In the genomic region with DNA sequence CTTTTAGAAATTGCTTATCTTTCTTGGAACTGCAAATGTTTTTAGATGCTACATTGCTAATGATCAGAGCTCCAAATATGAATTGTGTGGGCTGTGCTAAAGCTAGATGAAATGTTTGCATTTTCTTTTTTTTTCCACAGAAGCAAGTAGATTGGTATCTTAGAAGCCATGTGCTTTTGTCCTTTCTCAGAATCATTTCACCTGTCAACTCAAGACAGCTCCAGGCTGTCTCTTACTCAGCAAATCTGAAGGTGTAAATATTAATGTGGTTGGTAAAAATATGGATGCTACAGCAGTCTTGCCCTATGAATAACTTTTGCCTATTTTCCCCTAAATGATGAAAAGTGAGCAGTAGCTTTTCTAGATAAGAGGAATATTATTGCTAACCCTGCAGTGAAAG, we compare ENCODE assay signal across 14 cellular contexts.
"Had no signal": no experiment of that assay in that cellular context is flagged by ENCODE, and none has a peak within 500 bp of the region (broad histone marks: within the 10 kb centered on the region; RNA-seq: fewer than 3 reads in every experiment).

No MANE protein-coding gene starts in this region.

- H3K4me3 ChIP-seq: gastroesophageal sphincter, heart right ventricle, suprapubic skin had no signal

- H3K27ac Mint-ChIP-seq: activated naive CD8-positive, alpha-beta T cell treated with anti-CD3 and anti-CD28 coated beads, Interleukin-2, amount 10 ng/mL, durations not matched to agents 7 days and 5 days; type B pancreatic cell had no signal

- H3K27me3 ChIP-seq: gastroesophageal sphincter, heart right ventricle, neutrophil, suprapubic skin had no signal

- H3K4me3 Mint-ChIP-seq: activated naive CD8-positive, alpha-beta T cell treated with anti-CD3 and anti-CD28 coated beads, Interleukin-2, amount 10 ng/mL, durations not matched to agents 7 days and 5 days; naive B cell; type B pancreatic cell had no signal

- DNase-seq: activated naive CD8-positive, alpha-beta T cell treated with anti-CD3 and anti-CD28 coated beads, Interleukin-2, amount 10 ng/mL, durations not matched to agents 7 days and 5 days; aorta; dermis blood vessel endothelial cell; heart right ventricle; islet precursor cell; mammary epithelial cell; naive B cell; stimulated activated CD4-positive, alpha-beta T cell treated with anti-CD3 and anti-CD28 coated beads, Interleukin-4, amount 100 ng/mL, for 24 hours; stimulated activated naive CD4-positive, alpha-beta T cell treated with Interleukin-2 at 50 U/mL for 16 hours; T-helper 9 cell had no signal

- H3K9me3 ChIP-seq: gastroesophageal sphincter, heart right ventricle, neutrophil, suprapubic skin had no signal

- H3K27ac ChIP-seq: neutrophil, suprapubic skin had no signal

- ATAC-seq: gastroesophageal sphincter, heart right ventricle had no signal

- H3K9me3 Mint-ChIP-seq: activated naive CD8-positive, alpha-beta T cell treated with anti-CD3 and anti-CD28 coated beads, Interleukin-2, amount 10 ng/mL, durations not matched to agents 7 days and 5 days; naive B cell; type B pancreatic cell had no signal

- H3K27me3 Mint-ChIP-seq: activated naive CD8-positive, alpha-beta T cell treated with anti-CD3 and anti-CD28 coated beads, Interleukin-2, amount 10 ng/mL, durations not matched to agents 7 days and 5 days; naive B cell; type B pancreatic cell had no signal
